In the genomic region with DNA sequence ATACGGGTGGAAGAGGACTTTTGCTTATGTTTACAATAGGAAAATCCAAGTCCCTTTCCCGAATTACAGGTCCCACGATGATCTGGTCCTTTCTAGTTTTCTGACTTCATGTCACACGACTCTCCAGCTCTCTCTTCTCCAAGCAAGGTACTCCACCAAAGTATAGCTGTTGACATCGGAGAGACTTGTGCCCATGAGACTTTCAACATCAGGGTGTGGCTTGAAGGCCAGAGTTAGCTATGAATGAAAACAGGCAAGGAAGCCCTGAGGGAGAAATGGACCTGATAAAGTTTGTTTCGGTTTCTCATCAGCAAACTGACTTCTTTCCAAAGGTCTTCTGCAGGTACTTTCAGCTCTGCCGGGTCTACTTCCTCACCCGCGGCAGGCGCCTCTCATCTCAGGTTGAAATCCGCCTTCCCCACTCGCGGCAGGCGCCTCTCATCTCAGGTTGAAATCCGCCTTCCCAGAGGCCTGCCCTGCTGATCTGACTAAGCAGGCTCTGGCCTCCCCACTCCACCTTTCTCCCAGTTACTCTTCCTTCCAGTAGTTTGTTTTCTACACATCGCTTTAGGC, we compare ENCODE assay signal across 11 cellular contexts. TPM values are rescaled to one million over a fixed set of nuclear protein-coding genes. Genes with fewer than 3 reads are reported as not detected.
DNase-seq lines count a peak whose midpoint lies in the region; ATAC-seq and TF ChIP-seq lines count a peak whose summit lies in the region.
"Had no signal": no experiment of that assay in that cellular context is flagged by ENCODE, and none has a peak within 500 bp of the region (broad histone marks: within the 10 kb centered on the region; RNA-seq: fewer than 3 reads in every experiment).

No MANE protein-coding gene starts in this region.

- H3K4me3 ChIP-seq in lower lobe of right lung (peak overlapping the region; percentile 6), upper lobe of right lung (no peak overlapping the region)

- ATAC-seq in lower lobe of right lung: no peak
- no peak for ATAC-seq in upper lobe of right lung

- H3K27me3 ChIP-seq in lower lobe of right lung (ENCODE audit: low read depth): no peaks in the 10 kb centered on the region
- no peaks in the 10 kb centered on the region for H3K27me3 ChIP-seq in upper lobe of right lung
- H3K27me3 ChIP-seq: MG63 had no signal

- TF ChIP-seq CTCF in lower lobe of right lung (IDR thresholded peaks at IDR 0.05) (no peak), upper lobe of right lung (IDR thresholded peaks at IDR 0.05) (no peak)

- peak; percentile 31 for DNase-seq in activated T-cell treated with anti-CD3 and anti-CD28 coated beads, Interleukin-2, amount 50 U/mL, for 1 hour
- DNase-seq in activated T-cell treated with anti-CD3 and anti-CD28 coated beads for 4 hours: no peak
- DNase-seq in activated T-helper 1 cell treated with anti-CD3 and anti-CD28 coated beads, Interleukin-12 subunit alpha, Interleukin-12 subunit beta, Interleukin-2, Interleukin-4 antibody, amounts not matched to agents 30 ng/mL and 10 ng/mL and 1 ng/mL, durations not matched to agents 14 hours and 24 hours and 36 hours (ENCODE audit: low spot score): no peak
- peak; percentile 60 for DNase-seq in lower lobe of right lung
- no peak for DNase-seq in upper lobe of right lung
- DNase-seq in glomerular visceral epithelial cell (ENCODE audit: extremely low spot score): no peak
- DNase-seq in T-helper 9 cell: no peak
- DNase-seq in D341Med (ENCODE audit: low spot score): no peak
- DNase-seq: activated CD4-positive, CD25-positive, alpha-beta regulatory T cell; MG63; NK-92 treated with Interleukin-12 subunit alpha and Interleukin-12 subunit beta, amount 100 ng/mL, for 24 hours had no signal

- H3K27ac ChIP-seq in lower lobe of right lung (peak overlapping the region; percentile 74), upper lobe of right lung (peak overlapping the region; percentile 42)

- peaks cover 21% of the 10 kb centered on the region for H3K4me1 Mint-ChIP-seq in activated T-helper 1 cell treated with anti-CD3 and anti-CD28 coated beads, Interleukin-12 subunit alpha, Interleukin-12 subunit beta, Interleukin-2, Interleukin-4 antibody, amounts not matched to agents 30 ng/mL and 10 ng/mL and 1 ng/mL, durations not matched to agents 14 hours and 24 hours and 36 hours (ENCODE audit: low read depth)

- intact Hi-C loops in activated T-helper 1 cell treated with anti-CD3 and anti-CD28 coated beads, Interleukin-12 subunit alpha, Interleukin-12 subunit beta, Interleukin-2, Interleukin-4 antibody, amounts not matched to agents 30 ng/mL and 10 ng/mL and 1 ng/mL, durations not matched to agents 14 hours and 24 hours and 36 hours (cut with micrococcal nuclease): loop anchor here (5.0 to 10.0 kb wide), 2 partner anchors 997 to 1230 kb away; a partner anchor contains a TSS
- intact Hi-C loops in lower lobe of right lung (cut with DNase I) (no loop called here), upper lobe of right lung (cut with DNase I) (no loop called here)

- peaks cover 17% of the 10 kb centered on the region for H3K36me3 Mint-ChIP-seq in activated T-helper 1 cell treated with anti-CD3 and anti-CD28 coated beads, Interleukin-12 subunit alpha, Interleukin-12 subunit beta, Interleukin-2, Interleukin-4 antibody, amounts not matched to agents 30 ng/mL and 10 ng/mL and 1 ng/mL, durations not matched to agents 14 hours and 24 hours and 36 hours (ENCODE audit: low read depth)

- no peaks in the 10 kb centered on the region for H3K9me3 ChIP-seq in lower lobe of right lung
- no peaks in the 10 kb centered on the region for H3K9me3 ChIP-seq in upper lobe of right lung
- H3K9me3 ChIP-seq: MG63 had no signal

- H3K4me3 Mint-ChIP-seq in activated T-helper 1 cell treated with anti-CD3 and anti-CD28 coated beads, Interleukin-12 subunit alpha, Interleukin-12 subunit beta, Interleukin-2, Interleukin-4 antibody, amounts not matched to agents 30 ng/mL and 10 ng/mL and 1 ng/mL, durations not matched to agents 14 hours and 24 hours and 36 hours: peak overlapping the region; percentile 74

- no peaks in the 10 kb centered on the region for H3K9me3 Mint-ChIP-seq in activated T-helper 1 cell treated with anti-CD3 and anti-CD28 coated beads, Interleukin-12 subunit alpha, Interleukin-12 subunit beta, Interleukin-2, Interleukin-4 antibody, amounts not matched to agents 30 ng/mL and 10 ng/mL and 1 ng/mL, durations not matched to agents 14 hours and 24 hours and 36 hours

- peak overlapping the region; percentile 75 for H3K27ac Mint-ChIP-seq in activated T-helper 1 cell treated with anti-CD3 and anti-CD28 coated beads, Interleukin-12 subunit alpha, Interleukin-12 subunit beta, Interleukin-2, Interleukin-4 antibody, amounts not matched to agents 30 ng/mL and 10 ng/mL and 1 ng/mL, durations not matched to agents 14 hours and 24 hours and 36 hours

- H3K27me3 Mint-ChIP-seq in activated T-helper 1 cell treated with anti-CD3 and anti-CD28 coated beads, Interleukin-12 subunit alpha, Interleukin-12 subunit beta, Interleukin-2, Interleukin-4 antibody, amounts not matched to agents 30 ng/mL and 10 ng/mL and 1 ng/mL, durations not matched to agents 14 hours and 24 hours and 36 hours (ENCODE audit: insufficient read depth): peaks cover 2% of the 10 kb centered on the region

- H3K36me3 ChIP-seq in lower lobe of right lung (peaks cover 51% of the 10 kb centered on the region), upper lobe of right lung (peaks cover 50% of the 10 kb centered on the region)

- peaks cover 39% of the 10 kb centered on the region for H3K4me1 ChIP-seq in lower lobe of right lung
- peaks cover 23% of the 10 kb centered on the region for H3K4me1 ChIP-seq in upper lobe of right lung

RNA-seq across cellular contexts. Expression of a gene that starts 2.1 kb away (rescaled TPM):
- 4.0 and 4.4 TPM in 2 replicates for total RNA-seq in activated T-helper 1 cell treated with anti-CD3 and anti-CD28 coated beads, Interleukin-12 subunit alpha, Interleukin-12 subunit beta, Interleukin-2, Interleukin-4 antibody, amounts not matched to agents 30 ng/mL and 10 ng/mL and 1 ng/mL, durations not matched to agents 14 hours and 24 hours and 36 hours
- total RNA-seq in lower lobe of right lung (35.6 TPM), upper lobe of right lung (47.1 TPM)

RNA-seq across cellular contexts. Expression of a gene that starts 10.9 kb away (rescaled TPM):
- 25.1 and 26.8 TPM in 2 replicates for total RNA-seq in activated T-helper 1 cell treated with anti-CD3 and anti-CD28 coated beads, Interleukin-12 subunit alpha, Interleukin-12 subunit beta, Interleukin-2, Interleukin-4 antibody, amounts not matched to agents 30 ng/mL and 10 ng/mL and 1 ng/mL, durations not matched to agents 14 hours and 24 hours and 36 hours
- total RNA-seq in lower lobe of right lung: 135 TPM
- 129 TPM for total RNA-seq in upper lobe of right lung

Comparison
In these comparisons a context has a peak if more than half of its experiments do, and no peak if none do; other contexts are left out.
1. DNase-seq: peak in activated T-cell treated with anti-CD3 and anti-CD28 coated beads, Interleukin-2, amount 50 U/mL, for 1 hour (single experiment) and lower lobe of right lung (single experiment); none in activated T-cell treated with anti-CD3 and anti-CD28 coated beads for 4 hours (single experiment), activated T-helper 1 cell treated with anti-CD3 and anti-CD28 coated beads, Interleukin-12 subunit alpha, Interleukin-12 subunit beta, Interleukin-2, Interleukin-4 antibody, amounts not matched to agents 30 ng/mL and 10 ng/mL and 1 ng/mL, durations not matched to agents 14 hours and 24 hours and 36 hours (single experiment), upper lobe of right lung (single experiment), glomerular visceral epithelial cell (single experiment), T-helper 9 cell (single experiment) and D341Med (single experiment).